In genomic region chr10:71865561-71866041, GRCh38 we compare ENCODE assay signal across 14 cellular contexts. TPM values are rescaled to one million over a fixed set of nuclear protein-coding genes. Genes with fewer than 3 reads are reported as not detected.
DNase-seq lines count a peak whose midpoint lies in the region; ATAC-seq and TF ChIP-seq lines count a peak whose summit lies in the region.
"Had no signal": no experiment of that assay in that cellular context is flagged by ENCODE, and none has a peak within 500 bp of the region (broad histone marks: within the 10 kb centered on the region; RNA-seq: fewer than 3 reads in every experiment).

No MANE protein-coding gene starts in this region.

- H3K36me3 ChIP-seq in DND-41 (ENCODE audit: insufficient read depth, low read length) (no peaks in the 10 kb centered on the region), gastrocnemius medialis (no peaks in the 10 kb centered on the region)

- intact Hi-C loops in gastrocnemius medialis (cut with DNase I; ENCODE audit: low total_unique reads) = loop anchor here (10.0 kb wide), 3 partner anchors 349 to 1731 kb away; partner anchors contain the start of genes AIFM2, ANAPC16 and ASCC1

- ATAC-seq in DND-41 (ENCODE audit: insufficient read depth, low read depth) (peak; percentile 25; the same call in 2 of the 3 replicates), gastrocnemius medialis (no peak), HG02970 (IDR thresholded peaks at IDR 0.05; ENCODE audit: low FRiP score, unreplicated experiment) (no peak), HG02610 (IDR thresholded peaks at IDR 0.05; ENCODE audit: unreplicated experiment) (no peak)
- ATAC-seq: HCT116 had no signal

- H3K9ac ChIP-seq in DND-41 (ENCODE audit: low read depth, low read length) = peak overlapping the region; percentile 3; the same call in 1 of the 2 replicates

- H3K79me2 ChIP-seq in DND-41 (ENCODE audit: insufficient read depth, low read length) = no peaks in the 10 kb centered on the region

- H3K27me3 ChIP-seq in DND-41 (ENCODE audit: insufficient read depth, low read length, poor library complexity) (no peaks in the 10 kb centered on the region), gastrocnemius medialis (no peaks in the 10 kb centered on the region)

- in situ Hi-C loops in gastrocnemius medialis (cut with MboI; ENCODE audit: low sequenced_read_pairs in 4 of 4) (loop anchor here in 1 of 4 donors (25.0 kb wide), 1 partner anchor 372 kb away; no protein-coding TSS in a partner anchor), KBM-7 (cut with MboI; ENCODE audit: low pct_unique_long_range_greater_than_20kb, low sequenced_read_pairs) (no loop called here)

- H3K4me3 ChIP-seq in DND-41 (ENCODE audit: low read depth in 1 of 2, low read length in 2 of 2) = no peak overlapping the region
- H3K4me3 ChIP-seq in gastrocnemius medialis = no peak overlapping the region
- H3K4me3 ChIP-seq: SK-N-MC had no signal

- H2AFZ ChIP-seq in DND-41 (ENCODE audit: low read depth, low read length) = no peak overlapping the region

- no peaks in the 10 kb centered on the region for H4K20me1 ChIP-seq in DND-41 (ENCODE audit: insufficient read depth, low read length)

- peak overlapping the region; percentile 80 for H3K27ac ChIP-seq in DND-41 (ENCODE audit: low read length)
- H3K27ac ChIP-seq in gastrocnemius medialis = peak overlapping the region in 3 of 4 donors; percentile 5 to 82 (median 23)
- H3K27ac ChIP-seq: HL-60, SK-N-MC had no signal

- H3K4me1 ChIP-seq in DND-41 (ENCODE audit: insufficient read depth, low read length) (peaks cover 46% of the 10 kb centered on the region), gastrocnemius medialis (peaks cover 15 to 28% of the 10 kb centered on the region in 2 donors)

- DNase-seq in DND-41 = peak; percentile 58
- DNase-seq in RPMI8226 = peak; percentile 78
- DNase-seq in iPS-NIHi11 (ENCODE audit: low spot score) = peak; percentile 34
- DNase-seq in gastrocnemius medialis = no peak
- DNase-seq in KBM-7 = no peak
- DNase-seq: Kasumi-1, NCI-H2029, NCI-H2171 treated with DMSO at 0.1 percent for 48 hours, NCI-H774 had no signal

- TF ChIP-seq CTCF in DND-41 (IDR thresholded peaks at IDR 0.05; ENCODE audit: borderline replicate concordance, extremely low read depth, low read length, poor library complexity, severe bottlenecking) = no peak
- no peak for TF ChIP-seq CTCF in gastrocnemius medialis (IDR thresholded peaks at IDR 0.05 in 4 of 5, conservative IDR thresholded peaks at IDR 0.05 in 1 of 5)

- H3K9me3 ChIP-seq in DND-41 (ENCODE audit: insufficient read depth, low read length, severe bottlenecking) (no peaks in the 10 kb centered on the region), gastrocnemius medialis (no peaks in the 10 kb centered on the region)

- TF ChIP-seq POLR2A in gastrocnemius medialis (IDR thresholded peaks at IDR 0.05) = no peak

- no peak overlapping the region for H3K4me2 ChIP-seq in DND-41 (ENCODE audit: insufficient read depth, low read length)

RNA-seq across cellular contexts. Expression of gene PSAP, which starts 14.6 kb away (rescaled TPM):
- 1,000 to 10,000 TPM in 3 of 4 donors, 100 to 1,000 TPM in 1; 833 to 1,730 (median 1,179) TPM for total RNA-seq in gastrocnemius medialis

Comparison
In these comparisons a context has a peak if more than half of its experiments do, and no peak if none do; other contexts are left out.
1. DNase-seq: peak in DND-41 (single experiment), RPMI8226 (single experiment) and iPS-NIHi11 (single experiment); none in gastrocnemius medialis (0 of 2) and KBM-7 (single experiment).